Comparison of ENCODE assay signal across 12 cellular contexts in genomic region chr4:38099908-38100407, GRCh38.
DNase-seq lines count a peak whose midpoint lies in the region; ATAC-seq and TF ChIP-seq lines count a peak whose summit lies in the region.
"Had no signal": no experiment of that assay in that cellular context is flagged by ENCODE, and none has a peak within 500 bp of the region (broad histone marks: within the 10 kb centered on the region; RNA-seq: fewer than 3 reads in every experiment).

No MANE protein-coding gene starts in this region.

- no peak for ATAC-seq in activated naive CD8-positive, alpha-beta T cell treated with anti-CD3 and anti-CD28 coated beads, Interleukin-2, amount 10 ng/mL, durations not matched to agents 7 days and 5 days (ENCODE audit: low read depth)
- ATAC-seq in lung (ENCODE audit: insufficient read depth, low FRiP score) (peak; percentile 25), thoracic aorta (ENCODE audit: insufficient number of reproducible peaks, low FRiP score, low read depth) (peak; percentile 42), GM19328 (IDR thresholded peaks at IDR 0.05; ENCODE audit: unreplicated experiment) (no peak)
- ATAC-seq in stimulated activated effector memory CD8-positive, alpha-beta T cell treated with anti-CD3 and anti-CD28 coated beads, Interleukin-12 subunit alpha, Interleukin-12 subunit beta, amount 100 ng/mL, for 72 hours, result no peak

- no peaks in the 10 kb centered on the region for H3K9me3 Mint-ChIP-seq in activated naive CD8-positive, alpha-beta T cell treated with anti-CD3 and anti-CD28 coated beads, Interleukin-2, amount 10 ng/mL, durations not matched to agents 7 days and 5 days
- H3K9me3 Mint-ChIP-seq in activated naive CD8-positive, alpha-beta T cell treated with anti-CD3 and anti-CD28 coated beads for 36 hours, result no peaks in the 10 kb centered on the region
- no peaks in the 10 kb centered on the region for H3K9me3 Mint-ChIP-seq in chondrocyte (ENCODE audit: low read depth)
- no peaks in the 10 kb centered on the region for H3K9me3 Mint-ChIP-seq in stimulated activated effector memory CD8-positive, alpha-beta T cell treated with anti-CD3 and anti-CD28 coated beads, Interleukin-12 subunit alpha, Interleukin-12 subunit beta, amount 100 ng/mL, for 72 hours
- H3K9me3 Mint-ChIP-seq: activated T-helper 1 cell treated with anti-CD3 and anti-CD28 coated beads, Interleukin-12 subunit alpha, Interleukin-12 subunit beta, Interleukin-2, Interleukin-4 antibody, amounts not matched to agents 30 ng/mL and 10 ng/mL and 1 ng/mL, durations not matched to agents 14 hours and 24 hours and 36 hours had no signal

- no peaks in the 10 kb centered on the region for H3K27me3 Mint-ChIP-seq in activated naive CD8-positive, alpha-beta T cell treated with anti-CD3 and anti-CD28 coated beads, Interleukin-2, amount 10 ng/mL, durations not matched to agents 7 days and 5 days
- no peaks in the 10 kb centered on the region for H3K27me3 Mint-ChIP-seq in activated naive CD8-positive, alpha-beta T cell treated with anti-CD3 and anti-CD28 coated beads for 36 hours
- no peaks in the 10 kb centered on the region for H3K27me3 Mint-ChIP-seq in chondrocyte (ENCODE audit: low read depth)

- 77 to 92% methylated on average over 3 of the region's 3 CpGs for WGBS in lung, 2 donors

- no peak overlapping the region for H3K4me3 ChIP-seq in lung
- no peak overlapping the region for H3K4me3 ChIP-seq in thoracic aorta

- in situ Hi-C loops in G401 (cut with HindIII; ENCODE audit: low sequenced_read_pairs), result no loop called here

- peak overlapping the region; percentile 9 for H3K27ac Mint-ChIP-seq in activated naive CD8-positive, alpha-beta T cell treated with anti-CD3 and anti-CD28 coated beads, Interleukin-2, amount 10 ng/mL, durations not matched to agents 7 days and 5 days
- H3K27ac Mint-ChIP-seq in activated naive CD8-positive, alpha-beta T cell treated with anti-CD3 and anti-CD28 coated beads for 36 hours, result no peak overlapping the region
- peak overlapping the region; percentile 93 for H3K27ac Mint-ChIP-seq in chondrocyte (ENCODE audit: unreplicated experiment)
- H3K27ac Mint-ChIP-seq in stimulated activated effector memory CD8-positive, alpha-beta T cell treated with anti-CD3 and anti-CD28 coated beads, Interleukin-12 subunit alpha, Interleukin-12 subunit beta, amount 100 ng/mL, for 72 hours, result no peak overlapping the region
- H3K27ac Mint-ChIP-seq: activated T-helper 1 cell treated with anti-CD3 and anti-CD28 coated beads, Interleukin-12 subunit alpha, Interleukin-12 subunit beta, Interleukin-2, Interleukin-4 antibody, amounts not matched to agents 30 ng/mL and 10 ng/mL and 1 ng/mL, durations not matched to agents 14 hours and 24 hours and 36 hours had no signal

- no peak for DNase-seq in activated naive CD8-positive, alpha-beta T cell treated with anti-CD3 and anti-CD28 coated beads, Interleukin-2, amount 10 ng/mL, durations not matched to agents 7 days and 5 days
- DNase-seq in activated naive CD8-positive, alpha-beta T cell treated with anti-CD3 and anti-CD28 coated beads for 36 hours, result no peak
- DNase-seq in chondrocyte (ENCODE audit: low spot score) (no peak), lung (ENCODE audit: low spot score) (no peak), thoracic aorta (ENCODE audit: low spot score) (no peak), G401 (ENCODE audit: low spot score) (no peak)
- DNase-seq in stimulated activated effector memory CD8-positive, alpha-beta T cell treated with anti-CD3 and anti-CD28 coated beads, Interleukin-12 subunit alpha, Interleukin-12 subunit beta, amount 100 ng/mL, for 72 hours (ENCODE audit: low spot score in 2 of 2), result no peak
- DNase-seq: NCI-H2171, OCI-M1 had no signal

- H3K36me3 ChIP-seq in lung (ENCODE audit: control insufficient read depth in 2 of 2, insufficient read depth in 2 of 2, low read length in 2 of 2) (peaks cover 12 to 31% of the 10 kb centered on the region in 2 donors), thoracic aorta (peaks cover 12% of the 10 kb centered on the region)

- peaks cover 11% of the 10 kb centered on the region for H3K4me1 Mint-ChIP-seq in activated naive CD8-positive, alpha-beta T cell treated with anti-CD3 and anti-CD28 coated beads, Interleukin-2, amount 10 ng/mL, durations not matched to agents 7 days and 5 days
- H3K4me1 Mint-ChIP-seq in activated naive CD8-positive, alpha-beta T cell treated with anti-CD3 and anti-CD28 coated beads for 36 hours, result peaks cover 4% of the 10 kb centered on the region
- H3K4me1 Mint-ChIP-seq in chondrocyte (ENCODE audit: low read depth), result peaks cover 35% of the 10 kb centered on the region
- H3K4me1 Mint-ChIP-seq in stimulated activated effector memory CD8-positive, alpha-beta T cell treated with anti-CD3 and anti-CD28 coated beads, Interleukin-12 subunit alpha, Interleukin-12 subunit beta, amount 100 ng/mL, for 72 hours, result peaks cover 10% of the 10 kb centered on the region

- peaks cover 47% of the 10 kb centered on the region for H3K36me3 Mint-ChIP-seq in activated naive CD8-positive, alpha-beta T cell treated with anti-CD3 and anti-CD28 coated beads, Interleukin-2, amount 10 ng/mL, durations not matched to agents 7 days and 5 days
- H3K36me3 Mint-ChIP-seq in activated naive CD8-positive, alpha-beta T cell treated with anti-CD3 and anti-CD28 coated beads for 36 hours, result peaks cover 25% of the 10 kb centered on the region
- H3K36me3 Mint-ChIP-seq in chondrocyte (ENCODE audit: low read depth), result peaks cover 2% of the 10 kb centered on the region
- H3K36me3 Mint-ChIP-seq in stimulated activated effector memory CD8-positive, alpha-beta T cell treated with anti-CD3 and anti-CD28 coated beads, Interleukin-12 subunit alpha, Interleukin-12 subunit beta, amount 100 ng/mL, for 72 hours, result peaks cover 57% of the 10 kb centered on the region

- no peak overlapping the region for H3K27ac ChIP-seq in lung (ENCODE audit: low read depth in 1 of 2, low read length in 1 of 2)
- H3K27ac ChIP-seq in thoracic aorta, result peak overlapping the region; percentile 6 to 65
- H3K27ac ChIP-seq: neutrophil had no signal

- POLR2A ChIA-PET in activated naive CD8-positive, alpha-beta T cell treated with anti-CD3 and anti-CD28 coated beads, Interleukin-2, amount 10 ng/mL, durations not matched to agents 7 days and 5 days (lab: Charles Lee), result no interaction called here

- no peak overlapping the region for H3K4me3 Mint-ChIP-seq in activated naive CD8-positive, alpha-beta T cell treated with anti-CD3 and anti-CD28 coated beads, Interleukin-2, amount 10 ng/mL, durations not matched to agents 7 days and 5 days
- no peak overlapping the region for H3K4me3 Mint-ChIP-seq in activated naive CD8-positive, alpha-beta T cell treated with anti-CD3 and anti-CD28 coated beads for 36 hours
- no peak overlapping the region for H3K4me3 Mint-ChIP-seq in chondrocyte (ENCODE audit: unreplicated experiment)
- no peak overlapping the region for H3K4me3 Mint-ChIP-seq in stimulated activated effector memory CD8-positive, alpha-beta T cell treated with anti-CD3 and anti-CD28 coated beads, Interleukin-12 subunit alpha, Interleukin-12 subunit beta, amount 100 ng/mL, for 72 hours
- H3K4me3 Mint-ChIP-seq: activated T-helper 1 cell treated with anti-CD3 and anti-CD28 coated beads, Interleukin-12 subunit alpha, Interleukin-12 subunit beta, Interleukin-2, Interleukin-4 antibody, amounts not matched to agents 30 ng/mL and 10 ng/mL and 1 ng/mL, durations not matched to agents 14 hours and 24 hours and 36 hours had no signal

- H3K9me3 ChIP-seq in lung (ENCODE audit: control insufficient read depth in 2 of 2, insufficient read depth in 1 of 2, low read length in 1 of 2) (no peaks in the 10 kb centered on the region), thoracic aorta (no peaks in the 10 kb centered on the region)
- H3K9me3 ChIP-seq: neutrophil had no signal

- H3K4me1 ChIP-seq in lung (ENCODE audit: control insufficient read depth in 2 of 2, insufficient read depth in 2 of 2, low read length in 2 of 2) (peaks cover 0 to 2% of the 10 kb centered on the region in 2 donors), thoracic aorta (ENCODE audit: control insufficient read depth in 1 of 2, low read depth in 2 of 2) (peaks cover 17 to 29% of the 10 kb centered on the region in 2 donors)

- H3K27me3 ChIP-seq in lung (ENCODE audit: control insufficient read depth, insufficient read depth) (no peaks in the 10 kb centered on the region), thoracic aorta (replicated peaks; ENCODE audit: insufficient read depth) (no peaks in the 10 kb centered on the region)
- H3K27me3 ChIP-seq: neutrophil had no signal

- TF ChIP-seq CTCF in chondrocyte (IDR thresholded peaks at IDR 0.05), result no peak
- no peak for TF ChIP-seq CTCF in lung (IDR thresholded peaks at IDR 0.05; ENCODE audit: control extremely low read depth, extremely low read depth)
- TF ChIP-seq CTCF in thoracic aorta (IDR thresholded peaks at IDR 0.05), result no peak

Comparison
In these comparisons a context has a peak if more than half of its experiments do, and no peak if none do; other contexts are left out.
1. H3K27ac Mint-ChIP-seq: peak in activated naive CD8-positive, alpha-beta T cell treated with anti-CD3 and anti-CD28 coated beads, Interleukin-2, amount 10 ng/mL, durations not matched to agents 7 days and 5 days (single experiment) and chondrocyte (single experiment); none in activated naive CD8-positive, alpha-beta T cell treated with anti-CD3 and anti-CD28 coated beads for 36 hours (single experiment) and stimulated activated effector memory CD8-positive, alpha-beta T cell treated with anti-CD3 and anti-CD28 coated beads, Interleukin-12 subunit alpha, Interleukin-12 subunit beta, amount 100 ng/mL, for 72 hours (single experiment).
2. ATAC-seq: peak in lung (single experiment) and thoracic aorta (single experiment); none in activated naive CD8-positive, alpha-beta T cell treated with anti-CD3 and anti-CD28 coated beads, Interleukin-2, amount 10 ng/mL, durations not matched to agents 7 days and 5 days (single experiment), stimulated activated effector memory CD8-positive, alpha-beta T cell treated with anti-CD3 and anti-CD28 coated beads, Interleukin-12 subunit alpha, Interleukin-12 subunit beta, amount 100 ng/mL, for 72 hours (single experiment) and GM19328 (single experiment).
3. H3K27ac ChIP-seq: peak in thoracic aorta (2 of 2); none in lung (0 of 2).